1 cellular context compared by ENCODE assay signal in the genomic region with DNA sequence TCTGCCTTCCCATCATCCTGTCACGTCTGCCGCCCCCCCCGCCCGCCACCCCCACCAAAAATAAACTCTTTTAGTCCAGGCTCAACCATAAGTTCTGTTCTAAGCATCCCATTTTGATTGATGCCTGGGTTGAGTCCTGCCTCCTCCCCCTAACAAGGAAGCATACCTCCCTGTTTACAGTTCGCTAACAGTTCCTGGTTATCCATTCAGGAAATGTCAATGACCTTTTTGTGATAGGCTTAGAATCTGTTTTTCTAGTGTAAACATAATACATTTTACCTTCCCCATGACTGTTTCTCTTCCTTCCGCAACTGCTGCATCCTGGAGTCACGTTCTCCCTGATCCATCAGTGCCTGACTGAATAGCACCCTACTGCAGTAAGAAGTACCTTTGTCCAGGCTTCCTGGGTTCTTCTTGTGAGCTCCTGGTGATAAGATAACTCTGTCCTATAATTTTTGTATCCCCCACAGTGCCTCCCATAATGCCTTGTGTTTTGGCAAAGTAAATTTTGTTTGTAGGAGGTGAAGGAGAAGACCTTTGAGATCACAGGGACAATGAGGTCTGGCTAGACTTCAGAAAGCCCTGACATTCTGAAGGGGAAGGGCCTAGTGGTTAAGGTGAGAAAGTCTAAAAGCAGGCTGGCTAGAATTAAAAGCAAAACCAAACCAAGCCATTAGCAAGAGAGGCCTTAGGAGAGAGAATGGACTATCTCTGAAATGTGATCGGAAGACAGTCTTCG.
A peak's percentile ranks its signal among the peaks of the same experiment; 100 is the strongest.
TF ChIP-seq lines count a peak whose summit lies in the region.

No MANE protein-coding gene starts in this region.

TF ChIP-seq in HepG2, 621 proteins besides CTCF, POLR2A, EP300 and RAD21 (continued from another document and continues in another):
- TF ChIP-seq, protein P1, sequence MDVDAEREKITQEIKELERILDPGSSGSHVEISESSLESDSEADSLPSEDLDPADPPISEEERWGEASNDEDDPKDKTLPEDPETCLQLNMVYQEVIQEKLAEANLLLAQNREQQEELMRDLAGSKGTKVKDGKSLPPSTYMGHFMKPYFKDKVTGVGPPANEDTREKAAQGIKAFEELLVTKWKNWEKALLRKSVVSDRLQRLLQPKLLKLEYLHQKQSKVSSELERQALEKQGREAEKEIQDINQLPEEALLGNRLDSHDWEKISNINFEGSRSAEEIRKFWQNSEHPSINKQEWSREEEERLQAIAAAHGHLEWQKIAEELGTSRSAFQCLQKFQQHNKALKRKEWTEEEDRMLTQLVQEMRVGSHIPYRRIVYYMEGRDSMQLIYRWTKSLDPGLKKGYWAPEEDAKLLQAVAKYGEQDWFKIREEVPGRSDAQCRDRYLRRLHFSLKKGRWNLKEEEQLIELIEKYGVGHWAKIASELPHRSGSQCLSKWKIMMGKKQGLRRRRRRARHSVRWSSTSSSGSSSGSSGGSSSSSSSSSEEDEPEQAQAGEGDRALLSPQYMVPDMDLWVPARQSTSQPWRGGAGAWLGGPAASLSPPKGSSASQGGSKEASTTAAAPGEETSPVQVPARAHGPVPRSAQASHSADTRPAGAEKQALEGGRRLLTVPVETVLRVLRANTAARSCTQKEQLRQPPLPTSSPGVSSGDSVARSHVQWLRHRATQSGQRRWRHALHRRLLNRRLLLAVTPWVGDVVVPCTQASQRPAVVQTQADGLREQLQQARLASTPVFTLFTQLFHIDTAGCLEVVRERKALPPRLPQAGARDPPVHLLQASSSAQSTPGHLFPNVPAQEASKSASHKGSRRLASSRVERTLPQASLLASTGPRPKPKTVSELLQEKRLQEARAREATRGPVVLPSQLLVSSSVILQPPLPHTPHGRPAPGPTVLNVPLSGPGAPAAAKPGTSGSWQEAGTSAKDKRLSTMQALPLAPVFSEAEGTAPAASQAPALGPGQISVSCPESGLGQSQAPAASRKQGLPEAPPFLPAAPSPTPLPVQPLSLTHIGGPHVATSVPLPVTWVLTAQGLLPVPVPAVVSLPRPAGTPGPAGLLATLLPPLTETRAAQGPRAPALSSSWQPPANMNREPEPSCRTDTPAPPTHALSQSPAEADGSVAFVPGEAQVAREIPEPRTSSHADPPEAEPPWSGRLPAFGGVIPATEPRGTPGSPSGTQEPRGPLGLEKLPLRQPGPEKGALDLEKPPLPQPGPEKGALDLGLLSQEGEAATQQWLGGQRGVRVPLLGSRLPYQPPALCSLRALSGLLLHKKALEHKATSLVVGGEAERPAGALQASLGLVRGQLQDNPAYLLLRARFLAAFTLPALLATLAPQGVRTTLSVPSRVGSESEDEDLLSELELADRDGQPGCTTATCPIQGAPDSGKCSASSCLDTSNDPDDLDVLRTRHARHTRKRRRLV (CRISPR knock-in tag; IDR thresholded peaks at IDR 0.05), result no peak
- TF ChIP-seq ZSCAN25 (CRISPR knock-in tag; IDR thresholded peaks at IDR 0.05), result no peak
- TF ChIP-seq, protein P2, sequence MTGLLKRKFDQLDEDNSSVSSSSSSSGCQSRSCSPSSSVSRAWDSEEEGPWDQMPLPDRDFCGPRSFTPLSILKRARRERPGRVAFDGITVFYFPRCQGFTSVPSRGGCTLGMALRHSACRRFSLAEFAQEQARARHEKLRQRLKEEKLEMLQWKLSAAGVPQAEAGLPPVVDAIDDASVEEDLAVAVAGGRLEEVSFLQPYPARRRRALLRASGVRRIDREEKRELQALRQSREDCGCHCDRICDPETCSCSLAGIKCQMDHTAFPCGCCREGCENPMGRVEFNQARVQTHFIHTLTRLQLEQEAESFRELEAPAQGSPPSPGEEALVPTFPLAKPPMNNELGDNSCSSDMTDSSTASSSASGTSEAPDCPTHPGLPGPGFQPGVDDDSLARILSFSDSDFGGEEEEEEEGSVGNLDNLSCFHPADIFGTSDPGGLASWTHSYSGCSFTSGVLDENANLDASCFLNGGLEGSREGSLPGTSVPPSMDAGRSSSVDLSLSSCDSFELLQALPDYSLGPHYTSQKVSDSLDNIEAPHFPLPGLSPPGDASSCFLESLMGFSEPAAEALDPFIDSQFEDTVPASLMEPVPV (CRISPR knock-in tag; IDR thresholded peaks at IDR 0.05), result no peak
- TF ChIP-seq GATAD1 (CRISPR knock-in tag; IDR thresholded peaks at IDR 0.05), result no peak; the same call in 1 of the 2 replicates
- TF ChIP-seq FOXJ3 (CRISPR knock-in tag; IDR thresholded peaks at IDR 0.05; ENCODE audit: borderline replicate concordance), result peak; percentile 43; the same call in 1 of the 2 replicates
- no peak for TF ChIP-seq ZFP41 (CRISPR knock-in tag; IDR thresholded peaks at IDR 0.05; ENCODE audit: borderline replicate concordance)
- no peak for TF ChIP-seq BRCA1 (CRISPR knock-in tag; IDR thresholded peaks at IDR 0.05)
- no peak for TF ChIP-seq ZNF605 (CRISPR knock-in tag; IDR thresholded peaks at IDR 0.05)
- TF ChIP-seq ETV5 (CRISPR knock-in tag; IDR thresholded peaks at IDR 0.05; ENCODE audit: borderline replicate concordance), result peak; percentile 96
- TF ChIP-seq ASH2L (IDR thresholded peaks at IDR 0.05; ENCODE audit: insufficient read length, low read depth, low read length), result peak; percentile 80
- TF ChIP-seq GZF1 (CRISPR knock-in tag; IDR thresholded peaks at IDR 0.05), result no peak
- TF ChIP-seq, protein P3, sequence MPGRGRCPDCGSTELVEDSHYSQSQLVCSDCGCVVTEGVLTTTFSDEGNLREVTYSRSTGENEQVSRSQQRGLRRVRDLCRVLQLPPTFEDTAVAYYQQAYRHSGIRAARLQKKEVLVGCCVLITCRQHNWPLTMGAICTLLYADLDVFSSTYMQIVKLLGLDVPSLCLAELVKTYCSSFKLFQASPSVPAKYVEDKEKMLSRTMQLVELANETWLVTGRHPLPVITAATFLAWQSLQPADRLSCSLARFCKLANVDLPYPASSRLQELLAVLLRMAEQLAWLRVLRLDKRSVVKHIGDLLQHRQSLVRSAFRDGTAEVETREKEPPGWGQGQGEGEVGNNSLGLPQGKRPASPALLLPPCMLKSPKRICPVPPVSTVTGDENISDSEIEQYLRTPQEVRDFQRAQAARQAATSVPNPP (CRISPR knock-in tag; IDR thresholded peaks at IDR 0.05), result no peak; the same call in 1 of the 2 replicates
- no peak for TF ChIP-seq ZZZ3 (CRISPR knock-in tag; IDR thresholded peaks at IDR 0.05; ENCODE audit: borderline replicate concordance)
- TF ChIP-seq, protein P4, sequence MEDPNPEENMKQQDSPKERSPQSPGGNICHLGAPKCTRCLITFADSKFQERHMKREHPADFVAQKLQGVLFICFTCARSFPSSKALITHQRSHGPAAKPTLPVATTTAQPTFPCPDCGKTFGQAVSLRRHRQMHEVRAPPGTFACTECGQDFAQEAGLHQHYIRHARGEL (CRISPR knock-in tag; IDR thresholded peaks at IDR 0.05), result no peak
- TF ChIP-seq CREM (IDR thresholded peaks at IDR 0.05), result peak; percentile 78
- no peak for TF ChIP-seq CREM (CRISPR knock-in tag; IDR thresholded peaks at IDR 0.05)
- TF ChIP-seq KAT8 (CRISPR knock-in tag; IDR thresholded peaks at IDR 0.05), result no peak
- TF ChIP-seq ZBTB7B (CRISPR knock-in tag; IDR thresholded peaks at IDR 0.05), result no peak
- TF ChIP-seq SNAI1 (CRISPR knock-in tag; IDR thresholded peaks at IDR 0.05; ENCODE audit: borderline replicate concordance), result no peak
- no peak for TF ChIP-seq SATB2 (CRISPR knock-in tag; IDR thresholded peaks at IDR 0.05)
- no peak; the same call in 1 of the 2 replicates for TF ChIP-seq ELF4 (CRISPR knock-in tag; IDR thresholded peaks at IDR 0.05; ENCODE audit: borderline replicate concordance)
- no peak; the same call in 1 of the 2 replicates for TF ChIP-seq RXRA (CRISPR knock-in tag; IDR thresholded peaks at IDR 0.05)
- TF ChIP-seq NR2F1 (CRISPR knock-in tag; IDR thresholded peaks at IDR 0.05), result peak; percentile 50 to 57
- TF ChIP-seq MAFF (IDR thresholded peaks at IDR 0.05; ENCODE audit: low read depth, low read length), result no peak
- TF ChIP-seq ZNF124 (CRISPR knock-in tag; IDR thresholded peaks at IDR 0.05), result no peak
- TF ChIP-seq, protein P5, sequence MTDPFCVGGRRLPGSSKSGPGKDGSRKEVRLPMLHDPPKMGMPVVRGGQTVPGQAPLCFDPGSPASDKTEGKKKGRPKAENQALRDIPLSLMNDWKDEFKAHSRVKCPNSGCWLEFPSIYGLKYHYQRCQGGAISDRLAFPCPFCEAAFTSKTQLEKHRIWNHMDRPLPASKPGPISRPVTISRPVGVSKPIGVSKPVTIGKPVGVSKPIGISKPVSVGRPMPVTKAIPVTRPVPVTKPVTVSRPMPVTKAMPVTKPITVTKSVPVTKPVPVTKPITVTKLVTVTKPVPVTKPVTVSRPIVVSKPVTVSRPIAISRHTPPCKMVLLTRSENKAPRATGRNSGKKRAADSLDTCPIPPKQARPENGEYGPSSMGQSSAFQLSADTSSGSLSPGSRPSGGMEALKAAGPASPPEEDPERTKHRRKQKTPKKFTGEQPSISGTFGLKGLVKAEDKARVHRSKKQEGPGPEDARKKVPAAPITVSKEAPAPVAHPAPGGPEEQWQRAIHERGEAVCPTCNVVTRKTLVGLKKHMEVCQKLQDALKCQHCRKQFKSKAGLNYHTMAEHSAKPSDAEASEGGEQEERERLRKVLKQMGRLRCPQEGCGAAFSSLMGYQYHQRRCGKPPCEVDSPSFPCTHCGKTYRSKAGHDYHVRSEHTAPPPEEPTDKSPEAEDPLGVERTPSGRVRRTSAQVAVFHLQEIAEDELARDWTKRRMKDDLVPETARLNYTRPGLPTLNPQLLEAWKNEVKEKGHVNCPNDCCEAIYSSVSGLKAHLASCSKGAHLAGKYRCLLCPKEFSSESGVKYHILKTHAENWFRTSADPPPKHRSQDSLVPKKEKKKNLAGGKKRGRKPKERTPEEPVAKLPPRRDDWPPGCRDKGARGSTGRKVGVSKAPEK (CRISPR knock-in tag; IDR thresholded peaks at IDR 0.05; ENCODE audit: borderline replicate concordance), result no peak
- TF ChIP-seq GFI1 (CRISPR knock-in tag; IDR thresholded peaks at IDR 0.05; ENCODE audit: borderline replicate concordance), result no peak
- TF ChIP-seq, protein P6, sequence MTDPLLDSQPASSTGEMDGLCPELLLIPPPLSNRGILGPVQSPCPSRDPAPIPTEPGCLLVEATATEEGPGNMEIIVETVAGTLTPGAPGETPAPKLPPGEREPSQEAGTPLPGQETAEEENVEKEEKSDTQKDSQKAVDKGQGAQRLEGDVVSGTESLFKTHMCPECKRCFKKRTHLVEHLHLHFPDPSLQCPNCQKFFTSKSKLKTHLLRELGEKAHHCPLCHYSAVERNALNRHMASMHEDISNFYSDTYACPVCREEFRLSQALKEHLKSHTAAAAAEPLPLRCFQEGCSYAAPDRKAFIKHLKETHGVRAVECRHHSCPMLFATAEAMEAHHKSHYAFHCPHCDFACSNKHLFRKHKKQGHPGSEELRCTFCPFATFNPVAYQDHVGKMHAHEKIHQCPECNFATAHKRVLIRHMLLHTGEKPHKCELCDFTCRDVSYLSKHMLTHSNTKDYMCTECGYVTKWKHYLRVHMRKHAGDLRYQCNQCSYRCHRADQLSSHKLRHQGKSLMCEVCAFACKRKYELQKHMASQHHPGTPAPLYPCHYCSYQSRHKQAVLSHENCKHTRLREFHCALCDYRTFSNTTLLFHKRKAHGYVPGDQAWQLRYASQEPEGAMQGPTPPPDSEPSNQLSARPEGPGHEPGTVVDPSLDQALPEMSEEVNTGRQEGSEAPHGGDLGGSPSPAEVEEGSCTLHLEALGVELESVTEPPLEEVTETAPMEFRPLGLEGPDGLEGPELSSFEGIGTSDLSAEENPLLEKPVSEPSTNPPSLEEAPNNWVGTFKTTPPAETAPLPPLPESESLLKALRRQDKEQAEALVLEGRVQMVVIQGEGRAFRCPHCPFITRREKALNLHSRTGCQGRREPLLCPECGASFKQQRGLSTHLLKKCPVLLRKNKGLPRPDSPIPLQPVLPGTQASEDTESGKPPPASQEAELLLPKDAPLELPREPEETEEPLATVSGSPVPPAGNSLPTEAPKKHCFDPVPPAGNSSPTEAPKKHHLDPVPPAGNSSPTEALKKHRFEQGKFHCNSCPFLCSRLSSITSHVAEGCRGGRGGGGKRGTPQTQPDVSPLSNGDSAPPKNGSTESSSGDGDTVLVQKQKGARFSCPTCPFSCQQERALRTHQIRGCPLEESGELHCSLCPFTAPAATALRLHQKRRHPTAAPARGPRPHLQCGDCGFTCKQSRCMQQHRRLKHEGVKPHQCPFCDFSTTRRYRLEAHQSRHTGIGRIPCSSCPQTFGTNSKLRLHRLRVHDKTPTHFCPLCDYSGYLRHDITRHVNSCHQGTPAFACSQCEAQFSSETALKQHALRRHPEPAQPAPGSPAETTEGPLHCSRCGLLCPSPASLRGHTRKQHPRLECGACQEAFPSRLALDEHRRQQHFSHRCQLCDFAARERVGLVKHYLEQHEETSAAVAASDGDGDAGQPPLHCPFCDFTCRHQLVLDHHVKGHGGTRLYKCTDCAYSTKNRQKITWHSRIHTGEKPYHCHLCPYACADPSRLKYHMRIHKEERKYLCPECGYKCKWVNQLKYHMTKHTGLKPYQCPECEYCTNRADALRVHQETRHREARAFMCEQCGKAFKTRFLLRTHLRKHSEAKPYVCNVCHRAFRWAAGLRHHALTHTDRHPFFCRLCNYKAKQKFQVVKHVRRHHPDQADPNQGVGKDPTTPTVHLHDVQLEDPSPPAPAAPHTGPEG (CRISPR knock-in tag; IDR thresholded peaks at IDR 0.05), result no peak
- TF ChIP-seq ZNF589 (CRISPR knock-in tag; conservative IDR thresholded peaks at IDR 0.05), result no peak
- no peak for TF ChIP-seq NFIB (CRISPR knock-in tag; IDR thresholded peaks at IDR 0.05; ENCODE audit: borderline replicate concordance)
- TF ChIP-seq, protein P7, sequence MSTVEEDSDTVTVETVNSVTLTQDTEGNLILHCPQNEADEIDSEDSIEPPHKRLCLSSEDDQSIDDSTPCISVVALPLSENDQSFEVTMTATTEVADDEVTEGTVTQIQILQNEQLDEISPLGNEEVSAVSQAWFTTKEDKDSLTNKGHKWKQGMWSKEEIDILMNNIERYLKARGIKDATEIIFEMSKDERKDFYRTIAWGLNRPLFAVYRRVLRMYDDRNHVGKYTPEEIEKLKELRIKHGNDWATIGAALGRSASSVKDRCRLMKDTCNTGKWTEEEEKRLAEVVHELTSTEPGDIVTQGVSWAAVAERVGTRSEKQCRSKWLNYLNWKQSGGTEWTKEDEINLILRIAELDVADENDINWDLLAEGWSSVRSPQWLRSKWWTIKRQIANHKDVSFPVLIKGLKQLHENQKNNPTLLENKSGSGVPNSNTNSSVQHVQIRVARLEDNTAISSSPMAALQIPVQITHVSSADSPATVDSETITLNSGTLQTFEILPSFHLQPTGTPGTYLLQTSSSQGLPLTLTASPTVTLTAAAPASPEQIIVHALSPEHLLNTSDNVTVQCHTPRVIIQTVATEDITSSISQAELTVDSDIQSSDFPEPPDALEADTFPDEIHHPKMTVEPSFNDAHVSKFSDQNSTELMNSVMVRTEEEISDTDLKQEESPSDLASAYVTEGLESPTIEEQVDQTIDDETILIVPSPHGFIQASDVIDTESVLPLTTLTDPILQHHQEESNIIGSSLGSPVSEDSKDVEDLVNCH (CRISPR knock-in tag; IDR thresholded peaks at IDR 0.05), result no peak
- TF ChIP-seq TCF7L2 (IDR thresholded peaks at IDR 0.05; ENCODE audit: low read depth, low read length), result no peak
- TF ChIP-seq, protein P8, sequence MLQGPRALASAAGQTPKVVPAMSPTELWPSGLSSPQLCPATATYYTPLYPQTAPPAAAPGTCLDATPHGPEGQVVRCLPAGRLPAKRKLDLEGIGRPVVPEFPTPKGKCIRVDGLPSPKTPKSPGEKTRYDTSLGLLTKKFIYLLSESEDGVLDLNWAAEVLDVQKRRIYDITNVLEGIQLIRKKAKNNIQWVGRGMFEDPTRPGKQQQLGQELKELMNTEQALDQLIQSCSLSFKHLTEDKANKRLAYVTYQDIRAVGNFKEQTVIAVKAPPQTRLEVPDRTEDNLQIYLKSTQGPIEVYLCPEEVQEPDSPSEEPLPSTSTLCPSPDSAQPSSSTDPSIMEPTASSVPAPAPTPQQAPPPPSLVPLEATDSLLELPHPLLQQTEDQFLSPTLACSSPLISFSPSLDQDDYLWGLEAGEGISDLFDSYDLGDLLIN (CRISPR knock-in tag; IDR thresholded peaks at IDR 0.05; ENCODE audit: borderline replicate concordance), result no peak
- TF ChIP-seq ZNF83 (CRISPR knock-in tag; IDR thresholded peaks at IDR 0.05; ENCODE audit: borderline replicate concordance), result no peak
- TF ChIP-seq NRL (CRISPR knock-in tag; IDR thresholded peaks at IDR 0.05; ENCODE audit: borderline replicate concordance), result no peak
- no peak for TF ChIP-seq ZBTB21 (CRISPR knock-in tag; IDR thresholded peaks at IDR 0.05)
- no peak for TF ChIP-seq ADNP (CRISPR knock-in tag; IDR thresholded peaks at IDR 0.05)
- TF ChIP-seq ZSCAN22 (CRISPR knock-in tag; IDR thresholded peaks at IDR 0.05), result no peak
